In the genomic region with DNA sequence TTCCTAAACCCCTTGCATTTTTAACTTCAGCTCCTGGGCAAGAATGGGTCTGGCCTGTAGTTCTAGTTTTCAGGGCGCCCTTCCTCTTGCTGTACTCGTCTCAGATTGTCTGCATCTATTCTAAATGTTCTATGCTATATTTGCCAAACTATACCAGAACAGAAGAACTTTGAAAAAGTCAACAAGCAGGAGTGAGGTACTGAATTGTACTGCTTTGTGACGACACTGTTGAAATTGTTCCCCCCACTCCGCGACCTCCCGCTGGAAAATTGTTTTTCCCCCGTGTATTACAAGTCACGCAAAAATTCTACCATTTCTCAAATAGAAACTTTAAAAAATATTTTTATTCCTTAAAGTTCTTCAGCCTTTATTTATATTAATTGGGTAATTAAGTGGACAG, we compare ENCODE assay signal across 15 cellular contexts.
DNase-seq lines count a peak whose midpoint lies in the region; TF ChIP-seq lines count a peak whose summit lies in the region.
"Had no signal": no experiment of that assay in that cellular context is flagged by ENCODE, and none has a peak within 500 bp of the region (broad histone marks: within the 10 kb centered on the region; RNA-seq: fewer than 3 reads in every experiment).

No MANE protein-coding gene starts in this region.

- DNase-seq in NCI-H748 (lab: John Stamatoyannopoulos, UW; ENCODE audit: unreplicated experiment) (peak; percentile 48), NCI-H748 treated with DMSO at 0.1 percent for 48 hours (lab: John Stamatoyannopoulos, UW) (no peak), NCI-H69 (lab: John Stamatoyannopoulos, UW) (peak; percentile 59), glutamatergic neuron (no peak), progenitor cell of endocrine pancreas (ENCODE audit: low spot score, unreplicated experiment) (no peak), DMS79 treated with DMSO at 0.1 percent for 48 hours (lab: John Stamatoyannopoulos, UW) (no peak), NCI-H1417 (lab: John Stamatoyannopoulos, UW) (no peak)
- no peak for DNase-seq in activated T-cell treated with anti-CD3 and anti-CD28 coated beads, Interleukin-2, amount 50 U/mL, for 48 hours
- DNase-seq: Caco-2, DMS79, NCI-H1694 treated with DMSO at 0.1 percent for 48 hours, NCI-H446, NCI-H82, Peyer's patch had no signal

- TF ChIP-seq CTCF in glutamatergic neuron (IDR thresholded peaks at IDR 0.05; ENCODE audit: partially characterized antibody, unreplicated experiment) (no peak), progenitor cell of endocrine pancreas (IDR thresholded peaks at IDR 0.05; ENCODE audit: unreplicated experiment) (no peak)

- H3K27me3 Mint-ChIP-seq in glutamatergic neuron (ENCODE audit: unreplicated experiment), result peaks cover 19% of the 10 kb centered on the region
- no peaks in the 10 kb centered on the region for H3K27me3 Mint-ChIP-seq in progenitor cell of endocrine pancreas

- H3K4me1 Mint-ChIP-seq in glutamatergic neuron (ENCODE audit: low read depth, unreplicated experiment) (peaks cover 38% of the 10 kb centered on the region), progenitor cell of endocrine pancreas (ENCODE audit: low read depth) (peaks cover 16% of the 10 kb centered on the region)

- H3K9me3 Mint-ChIP-seq in glutamatergic neuron (ENCODE audit: unreplicated experiment), result peaks cover 20% of the 10 kb centered on the region
- H3K9me3 Mint-ChIP-seq in progenitor cell of endocrine pancreas (ENCODE audit: low read depth), result no peaks in the 10 kb centered on the region

- H3K27ac Mint-ChIP-seq in glutamatergic neuron (ENCODE audit: unreplicated experiment), result peak overlapping the region; percentile 56
- H3K27ac Mint-ChIP-seq in progenitor cell of endocrine pancreas, result peak overlapping the region; percentile 21
- H3K27ac Mint-ChIP-seq: CD14-positive monocyte had no signal

- peaks cover 11% of the 10 kb centered on the region for H3K36me3 Mint-ChIP-seq in glutamatergic neuron (ENCODE audit: unreplicated experiment)
- peaks cover 2% of the 10 kb centered on the region for H3K36me3 Mint-ChIP-seq in progenitor cell of endocrine pancreas (ENCODE audit: insufficient read depth)

- H3K4me3 Mint-ChIP-seq in glutamatergic neuron (ENCODE audit: unreplicated experiment) (peak overlapping the region; percentile 95), progenitor cell of endocrine pancreas (ENCODE audit: low read depth) (peak overlapping the region; percentile 74)
- H3K4me3 Mint-ChIP-seq: CD14-positive monocyte had no signal

Comparison
In these comparisons a context has a peak if more than half of its experiments do, and no peak if none do; other contexts are left out.
1. DNase-seq: peak in NCI-H748 (single experiment) and NCI-H69 (single experiment); none in NCI-H748 treated with DMSO at 0.1 percent for 48 hours (single experiment), glutamatergic neuron (single experiment), progenitor cell of endocrine pancreas (single experiment), activated T-cell treated with anti-CD3 and anti-CD28 coated beads, Interleukin-2, amount 50 U/mL, for 48 hours (0 of 2), DMS79 treated with DMSO at 0.1 percent for 48 hours (single experiment) and NCI-H1417 (0 of 3).